In genomic region chr10:86263907-86264306, GRCh38 we compare ENCODE assay signal across 27 cellular contexts.
DNase-seq lines count a peak whose midpoint lies in the region; ATAC-seq and TF ChIP-seq lines count a peak whose summit lies in the region.
"Had no signal": no experiment of that assay in that cellular context is flagged by ENCODE, and none has a peak within 500 bp of the region (broad histone marks: within the 10 kb centered on the region; RNA-seq: fewer than 3 reads in every experiment).

No MANE protein-coding gene starts in this region.

- no peak overlapping the region for H3K4me2 ChIP-seq in smooth muscle cell

- DNase-seq in NCI-H69 (lab: John Stamatoyannopoulos, UW) (peak; percentile 40), left lobe of liver (ENCODE audit: low spot score) (peak; percentile 26), testis (peak; percentile 7), smooth muscle cell (lab: John Stamatoyannopoulos, UW; ENCODE audit: unreplicated experiment) (no peak)
- DNase-seq in activated CD4-positive, alpha-beta T cell treated with anti-CD3 and anti-CD28 coated beads, Interleukin-2, amount 50 U/mL, for 4 hours = no peak
- DNase-seq: activated naive CD4-positive, alpha-beta T cell treated with Interleukin-2 at 50 U/mL for 16 hours; activated T-cell treated with anti-CD3 and anti-CD28 coated beads, Interleukin-2, amount 50 U/mL, for 4 hours; cerebellar nuclear complex; gastrocnemius medialis; mammary epithelial cell; MM.1S; NCI-H1105 treated with DMSO at 0.1 percent for 48 hours; NCI-H1930; NCI-H2171 treated with DMSO at 0.1 percent for 48 hours; NCI-H510A treated with DMSO at 0.1 percent for 48 hours; nephron progenitor cell; ovary; retina; SHP77; transverse colon had no signal

- ATAC-seq in left lobe of liver (no peak), HG02840 (IDR thresholded peaks at IDR 0.05; ENCODE audit: low FRiP score, unreplicated experiment) (no peak)
- ATAC-seq: body of pancreas; gastrocnemius medialis; HepG2; left colon; stimulated activated naive CD8-positive, alpha-beta T cell treated with anti-CD3 and anti-CD28 coated beads, Interleukin-15, amount 100 ng/mL, for 72 hours had no signal

- peaks cover 6% of the 10 kb centered on the region for H3K4me1 ChIP-seq in testis
- no peaks in the 10 kb centered on the region for H3K4me1 ChIP-seq in smooth muscle cell (ENCODE audit: low read depth)
- H3K4me1 ChIP-seq: Caco-2, gastrocnemius medialis had no signal

- H3K4me3 ChIP-seq in testis = no peak overlapping the region
- no peak overlapping the region for H3K4me3 ChIP-seq in smooth muscle cell
- H3K4me3 ChIP-seq: body of pancreas, gastrocnemius medialis, ovary had no signal

- H3K9me3 ChIP-seq in testis (no peaks in the 10 kb centered on the region), smooth muscle cell (replicated peaks; ENCODE audit: low read depth) (no peaks in the 10 kb centered on the region)
- H3K9me3 ChIP-seq: body of pancreas, Caco-2, gastrocnemius medialis, ovary, transverse colon had no signal

- H3K27me3 ChIP-seq in testis = no peaks in the 10 kb centered on the region
- no peaks in the 10 kb centered on the region for H3K27me3 ChIP-seq in smooth muscle cell (ENCODE audit: low read depth)
- H3K27me3 ChIP-seq: body of pancreas, ovary had no signal

- no peak overlapping the region for H2AFZ ChIP-seq in smooth muscle cell (ENCODE audit: low read depth)

- H3K9ac ChIP-seq in smooth muscle cell (ENCODE audit: low read depth) = no peak overlapping the region

- no peak for TF ChIP-seq POLR2A in testis (IDR thresholded peaks at IDR 0.05)

- H3F3A ChIP-seq in smooth muscle cell (ENCODE audit: low read depth) = no peaks in the 10 kb centered on the region

- TF ChIP-seq CTCF in testis (IDR thresholded peaks at IDR 0.05) (no peak), smooth muscle cell (IDR thresholded peaks at IDR 0.05; ENCODE audit: borderline replicate concordance, insufficient read depth, poor library complexity, severe bottlenecking) (no peak)

- H3K27ac ChIP-seq in angular gyrus (ENCODE audit: low read depth, low read length) (peak overlapping the region; percentile 92), testis (no peak overlapping the region), smooth muscle cell (ENCODE audit: low read depth) (no peak overlapping the region)
- H3K27ac ChIP-seq: body of pancreas, gastrocnemius medialis, ovary, transverse colon had no signal

- WGBS in testis, 2 donors = 77 to 88% methylated on average over 5 of the region's 5 CpGs
- 95% methylated on average over 5 of the region's 5 CpGs for WGBS in smooth muscle cell (ENCODE audit: low lambda C conversion rate)

- H3K36me3 ChIP-seq in testis (ENCODE audit: low read depth, missing control alignments) = no peaks in the 10 kb centered on the region
- H3K36me3 ChIP-seq in smooth muscle cell (ENCODE audit: low read depth) = no peaks in the 10 kb centered on the region
- H3K36me3 ChIP-seq: gastrocnemius medialis, ovary, transverse colon had no signal

- peaks cover 8% of the 10 kb centered on the region for H4K20me1 ChIP-seq in smooth muscle cell (ENCODE audit: low read depth)

- no peaks in the 10 kb centered on the region for H3K79me2 ChIP-seq in smooth muscle cell (ENCODE audit: low read depth)

- intact Hi-C loops in testis (cut with DNase I; ENCODE audit: low total_unique reads) = no loop called here

Comparison
In these comparisons a context has a peak if more than half of its experiments do, and no peak if none do; other contexts are left out.
1. DNase-seq: peak in NCI-H69 (single experiment), left lobe of liver (single experiment) and testis (single experiment); none in smooth muscle cell (single experiment) and activated CD4-positive, alpha-beta T cell treated with anti-CD3 and anti-CD28 coated beads, Interleukin-2, amount 50 U/mL, for 4 hours (0 of 2).